ENCODE assay signal across 22 cellular contexts in genomic region chr18:50060822-50061221, GRCh38.
"Had no signal": no experiment of that assay in that cellular context is flagged by ENCODE, and none has a peak within 500 bp of the region (broad histone marks: within the 10 kb centered on the region; RNA-seq: fewer than 3 reads in every experiment).

No MANE protein-coding gene starts in this region.

- H3K27ac ChIP-seq: KMS-11, SJSA1, SK-N-MC had no signal

- H3K9me3 ChIP-seq: SJSA1 had no signal

- H3K4me1 Mint-ChIP-seq: IgD-negative memory B cell had no signal

- H3K4me3 ChIP-seq: K562, SJSA1, SK-N-MC had no signal

- H3K4me3 Mint-ChIP-seq: IgD-negative memory B cell had no signal

- H3K4me2 ChIP-seq: KMS-11 had no signal

- H3K9me3 Mint-ChIP-seq: IgD-negative memory B cell had no signal

- H3K4me1 ChIP-seq: SJSA1 had no signal

- H3K9ac ChIP-seq: KMS-11 had no signal

- DNase-seq: Kasumi-1, MV-4-11, NCI-H1048, NCI-H1105, NCI-H1436 treated with DMSO at 0.1 percent for 48 hours, NCI-H1694, NCI-H187 treated with DMSO at 0.1 percent for 48 hours, NCI-H2029 treated with DMSO at 0.1 percent for 48 hours, NCI-H2171, NCI-H226, NCI-H446, NCI-H510A, NCI-H524 treated with DMSO at 0.1 percent for 48 hours, NCI-H774, Right ventricle myocardium superior, RPMI8226, SIG-M5 had no signal

- H3K36me3 Mint-ChIP-seq: IgD-negative memory B cell had no signal

- H3K27ac Mint-ChIP-seq: IgD-negative memory B cell had no signal

- ATAC-seq: K562 had no signal

- H3K36me3 ChIP-seq: SJSA1 had no signal
